In genomic region chr2:76311713-76312112, GRCh38 we compare ENCODE assay signal across 27 cellular contexts.
"Had no signal": no experiment of that assay in that cellular context is flagged by ENCODE, and none has a peak within 500 bp of the region (broad histone marks: within the 10 kb centered on the region; RNA-seq: fewer than 3 reads in every experiment).

No MANE protein-coding gene starts in this region.

- H3K36me3 ChIP-seq: neutrophil, pancreas, prostate gland, right lobe of liver, sigmoid colon, spleen, stomach, thoracic aorta, thyroid gland, tibial nerve, upper lobe of left lung, vagina had no signal

- H3K4me2 ChIP-seq: smooth muscle cell had no signal

- H3K27me3 ChIP-seq: neutrophil, pancreas, right lobe of liver, sigmoid colon, spleen, stomach, thyroid gland, tibial nerve, upper lobe of left lung, vagina had no signal

- H3K4me1 ChIP-seq: pancreas, prostate gland, right lobe of liver, sigmoid colon, spleen, stomach, thyroid gland, tibial nerve, upper lobe of left lung, vagina had no signal

- FAIRE-seq: pancreas, urothelium cell line had no signal

- H3K4me3 ChIP-seq: pancreas, prostate gland, right lobe of liver, sigmoid colon, smooth muscle cell, spleen, stomach, thoracic aorta, thyroid gland, tibial nerve, upper lobe of left lung, vagina had no signal

- DNase-seq: naive thymus-derived CD8-positive, alpha-beta T cell; nephron progenitor cell; nucleus accumbens; pancreas; retina; right cardiac atrium; right lobe of liver; sigmoid colon; spleen; stimulated activated CD4-positive, alpha-beta T cell treated with anti-CD3 and anti-CD28 coated beads, Interleukin-12 subunit alpha, Interleukin-12 subunit beta, amount 100 ng/mL, for 4 hours; stimulated activated CD4-positive, alpha-beta T cell treated with anti-CD3 and anti-CD28 coated beads, Interleukin-1b, Interleukin-23, amount 100 ng/mL, for 48 hours; stimulated activated CD4-positive, alpha-beta T cell treated with anti-CD3 and anti-CD28 coated beads, Interleukin-4, amount 100 ng/mL, for 1 hour; stimulated activated CD4-positive, alpha-beta T cell treated with anti-CD3 and anti-CD28 coated beads, Interleukin-4, amount 100 ng/mL, for 4 hours; stimulated activated CD8-positive, alpha-beta memory T cell treated with anti-CD3 and anti-CD28 coated beads, Interleukin-4, amount 100 ng/mL, for 48 hours; stimulated activated naive CD4-positive, alpha-beta T cell; stomach; thyroid gland; upper lobe of left lung had no signal

- H3K9me3 ChIP-seq: neutrophil, pancreas, prostate gland, right lobe of liver, sigmoid colon, stomach, thoracic aorta, thyroid gland, tibial nerve, upper lobe of left lung, vagina had no signal

- H3K27ac ChIP-seq: neutrophil, pancreas, prostate gland, right lobe of liver, sigmoid colon, spleen, stomach, thoracic aorta, thyroid gland, tibial nerve, upper lobe of left lung, vagina had no signal

- ATAC-seq: naive thymus-derived CD8-positive, alpha-beta T cell; natural killer cell treated with Interleukin-12 subunit alpha and Interleukin-12 subunit beta and Interleukin-15 and Interleukin-18, amount 100 ng/mL, for 72 hours; pancreas; right cardiac atrium; right lobe of liver; stimulated activated memory B cell treated with anti-CD40 and anti-IgM and Interleukin-4, amounts not matched to agents 10 μg/mL and 1 μg/mL and 100 μg/mL, for 72 hours had no signal
